ENCODE assay signal across 1 cellular context in genomic region chr13:84399320-84400085, GRCh38.
TF ChIP-seq lines count a peak whose summit lies in the region.

No MANE protein-coding gene starts in this region.

TF ChIP-seq in H1, 55 proteins besides CTCF, POLR2A, EP300 and RAD21:
- TF ChIP-seq MAFK (IDR thresholded peaks at IDR 0.05; ENCODE audit: low read depth, low read length) = 0 out of 2 replicates have a peak, but pooled peaks have one; percentile 13
- no peak for TF ChIP-seq NANOG (IDR thresholded peaks at IDR 0.05; ENCODE audit: insufficient read depth, low read depth, low read length, poor library complexity, severe bottlenecking)
